In genomic region chrX:34961662-34962061, GRCh38 we compare ENCODE assay signal across 23 cellular contexts. TPM values are rescaled to one million over a fixed set of nuclear protein-coding genes. Genes with fewer than 3 reads are reported as not detected.
"Had no signal": no experiment of that assay in that cellular context is flagged by ENCODE, and none has a peak within 500 bp of the region (broad histone marks: within the 10 kb centered on the region; RNA-seq: fewer than 3 reads in every experiment).

No MANE protein-coding gene starts in this region.

- H3K36me3 ChIP-seq: SJSA1 had no signal

- H3K4me3 ChIP-seq: SJSA1, SK-N-MC had no signal

- H3K27me3 ChIP-seq: SJSA1 had no signal

- H3K9me3 ChIP-seq: SJSA1 had no signal

- H3K27ac ChIP-seq: HL-60, KMS-11, SJSA1, SK-N-MC had no signal

- H3K4me2 ChIP-seq: KMS-11 had no signal

- FAIRE-seq: HTR-8/SVneo had no signal

- DNase-seq: Kasumi-1, MM.1S, NCI-H1092 treated with DMSO at 0.1 percent for 48 hours, NCI-H1436, NCI-H187, NCI-H2029, NCI-H2081 treated with DMSO at 0.1 percent for 48 hours, NCI-H2171, NCI-H226, NCI-H446, NCI-H510A, NCI-H524 treated with DMSO at 0.1 percent for 48 hours, NCI-H69, NCI-H774, Right ventricle myocardium superior, RPMI8226, SIG-M5 had no signal

- H3K9ac ChIP-seq: KMS-11 had no signal

RNA-seq across cellular contexts. Expression of gene FAM47B, which starts 19.1 kb away (rescaled TPM):
- total RNA-seq: M059J, Right ventricle myocardium superior, SJSA1 had no signal
